Comparison of ENCODE assay signal across 8 cellular contexts in genomic region chr12:6062427-6063378, GRCh38.
A peak's percentile ranks its signal among the peaks of the same experiment; 100 is the strongest.
DNase-seq lines count a peak whose midpoint lies in the region; ATAC-seq and TF ChIP-seq lines count a peak whose summit lies in the region.

No MANE protein-coding gene starts in this region.

- H3K4me3 Mint-ChIP-seq in activated T-cell treated with anti-CD3 and anti-CD28 coated beads, Interleukin-2, amount 50 U/mL, for 4 hours, result no peak overlapping the region
- no peak overlapping the region for H3K4me3 Mint-ChIP-seq in type B pancreatic cell

- no peaks in the 10 kb centered on the region for H3K36me3 Mint-ChIP-seq in activated T-cell treated with anti-CD3 and anti-CD28 coated beads, Interleukin-2, amount 50 U/mL, for 4 hours (ENCODE audit: insufficient read depth)
- H3K36me3 Mint-ChIP-seq in type B pancreatic cell, result no peaks in the 10 kb centered on the region

- H3K4me1 Mint-ChIP-seq in activated T-cell treated with anti-CD3 and anti-CD28 coated beads, Interleukin-2, amount 50 U/mL, for 4 hours (ENCODE audit: low read depth), result no peaks in the 10 kb centered on the region
- peaks cover 31% of the 10 kb centered on the region for H3K4me1 Mint-ChIP-seq in type B pancreatic cell (ENCODE audit: unreplicated experiment)

- peaks cover 4% of the 10 kb centered on the region for H3K27me3 Mint-ChIP-seq in activated T-cell treated with anti-CD3 and anti-CD28 coated beads, Interleukin-2, amount 50 U/mL, for 4 hours (ENCODE audit: low read depth)
- peaks cover 24% of the 10 kb centered on the region for H3K27me3 Mint-ChIP-seq in type B pancreatic cell

- TF ChIP-seq CTCF in fibroblast of pulmonary artery (IDR thresholded peaks at IDR 0.05; ENCODE audit: low read length, missing control alignments), result peak; percentile 100
- peak; percentile 94 for TF ChIP-seq CTCF in type B pancreatic cell (conservative IDR thresholded peaks at IDR 0.05)

- ATAC-seq in activated T-cell treated with anti-CD3 and anti-CD28 coated beads, Interleukin-2, amount 50 U/mL, for 4 hours, result peak; percentile 86 to 87
- no peak for ATAC-seq in HG02623 (IDR thresholded peaks at IDR 0.05; ENCODE audit: unreplicated experiment)

- no peaks in the 10 kb centered on the region for H3K9me3 Mint-ChIP-seq in activated T-cell treated with anti-CD3 and anti-CD28 coated beads, Interleukin-2, amount 50 U/mL, for 4 hours
- H3K9me3 Mint-ChIP-seq in type B pancreatic cell, result no peaks in the 10 kb centered on the region

- peak overlapping the region; percentile 80 for H3K27ac Mint-ChIP-seq in type B pancreatic cell

- H3K4me3 ChIP-seq in fibroblast of pulmonary artery (replicated peaks; ENCODE audit: low read depth, low read length), result no peak overlapping the region

- DNase-seq in AG08396 (ENCODE audit: low spot score), result peak; percentile 79
- peak; percentile 63 for DNase-seq in GM19238 (ENCODE audit: insufficient read length, low spot score)
- peak; percentile 38 for DNase-seq in NOMO-1 treated with dmso at 0.1 percent for 144 hours (lab: John Stamatoyannopoulos, UW; ENCODE audit: unreplicated experiment)
- peak; percentile 54 for DNase-seq in activated T-cell treated with anti-CD3 and anti-CD28 coated beads, Interleukin-2, amount 50 U/mL, for 4 hours
- peak; percentile 66 for DNase-seq in fibroblast of pulmonary artery (ENCODE audit: low read depth)
- peak in 43 of 56 donors; percentile 3 to 75 (median 51) for DNase-seq in nucleus accumbens (lab: John Stamatoyannopoulos, UW)
- DNase-seq in type B pancreatic cell (ENCODE audit: extremely low spot score, unreplicated experiment), result no peak
